23 cellular contexts compared by ENCODE assay signal in the genomic region with DNA sequence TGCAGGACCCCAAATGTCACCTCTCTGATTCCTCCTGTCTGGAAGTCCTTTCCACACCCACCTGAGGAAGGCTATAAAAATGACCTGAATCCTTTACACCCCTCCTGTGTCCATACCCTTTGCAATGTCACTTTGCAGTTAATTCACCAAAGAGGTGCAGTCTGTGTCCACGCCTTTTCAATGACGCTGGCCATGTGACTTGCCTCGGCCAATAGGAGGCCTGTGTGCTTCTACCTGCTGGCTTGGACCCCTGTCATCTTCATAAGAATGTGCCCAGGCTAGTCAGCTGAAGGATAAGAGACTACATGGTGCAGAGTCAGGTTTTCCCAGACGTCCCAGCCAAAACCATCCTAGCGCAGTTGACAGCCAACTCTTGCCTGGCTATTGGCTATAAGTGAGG.
DNase-seq lines count a peak whose midpoint lies in the region; ATAC-seq, FAIRE-seq and TF ChIP-seq lines count a peak whose summit lies in the region.
"Had no signal": no experiment of that assay in that cellular context is flagged by ENCODE, and none has a peak within 500 bp of the region (broad histone marks: within the 10 kb centered on the region; RNA-seq: fewer than 3 reads in every experiment).

No MANE protein-coding gene starts in this region.

- no peak overlapping the region for H3K27ac ChIP-seq in K562 (ENCODE audit: extremely low read depth, low read depth, low read length)
- H3K27ac ChIP-seq: BLaER1 treated with 17β-estradiol and CSF1 and Interleukin-3, amounts not matched to agents 10 nM and 100 nM; C4-2B had no signal

- H3K27ac Mint-ChIP-seq in WTC11: no peak overlapping the region
- H3K27ac Mint-ChIP-seq: B cell; CD4-positive, alpha-beta T cell; CD8-positive, alpha-beta T cell had no signal

- no peaks in the 10 kb centered on the region for H3K4me1 ChIP-seq in K562 (replicated peaks in 1 of 2; ENCODE audit: control insufficient read depth in 2 of 2, insufficient read depth in 2 of 2, low read length in 2 of 2)
- H3K4me1 ChIP-seq: Caco-2 had no signal

- no peak for TF ChIP-seq RAD21 in K562 (CRISPR knock-in tag; conservative IDR thresholded peaks at IDR 0.05 in 1 of 2, IDR thresholded peaks at IDR 0.05 in 1 of 2)

- H3K9me3 ChIP-seq in K562 (replicated peaks; ENCODE audit: control insufficient read depth, insufficient read depth, low read depth, low read length): no peaks in the 10 kb centered on the region; the same call in none of the 2 replicates

- H4K20me1 ChIP-seq in K562 (replicated peaks; ENCODE audit: control insufficient read depth, insufficient read depth, low read length): no peaks in the 10 kb centered on the region
- H4K20me1 ChIP-seq: BLaER1 treated with 17β-estradiol and CSF1 and Interleukin-3, amounts not matched to agents 10 nM and 100 nM had no signal

- no peak for FAIRE-seq in K562 (lab: Jason Lieb, UNC)
- FAIRE-seq: A204.1, D721Med, G401.6, GM12892, GM18507 had no signal

- CTCF ChIA-PET in WTC11 (lab: Charles Lee): interaction anchor here (1.5 kb wide), 1 partner anchor 10 kb away, joined by 7 read pairs; no protein-coding TSS in a partner anchor
- CTCF ChIA-PET in K562 (lab: Yijun Ruan, JAX; ENCODE audit: low intra/inter-chr PET ratio): no interaction called here

- intact Hi-C loops in K562 (cut with micrococcal nuclease): no loop called here

- TF ChIP-seq CTCF in WTC11 (IDR thresholded peaks at IDR 0.05) (no peak), K562 (IDR thresholded peaks at IDR 0.05 in 2 of 3, conservative IDR thresholded peaks at IDR 0.05 in 1 of 3; ENCODE audit: insufficient read depth in 2 of 3, low read depth in 1 of 3, low read length in 3 of 3) (no peak)

- H3K4me3 Mint-ChIP-seq in WTC11: no peak overlapping the region
- H3K4me3 Mint-ChIP-seq: B cell; CD4-positive, alpha-beta T cell; CD8-positive, alpha-beta T cell had no signal

- ATAC-seq in WTC11 (no peak; the same call in 1 of the 2 replicates), K562 (no peak)
- ATAC-seq: CD8-positive, alpha-beta T cell had no signal

- POLR2A ChIA-PET in WTC11 (lab: Charles Lee) (no interaction called here), K562 (lab: Yijun Ruan, JAX) (interaction anchor here (0.6 to 0.7 kb wide), 2 partner anchors 260 to 594 kb away, joined by 3 read pairs; no protein-coding TSS in a partner anchor)

- DNase-seq in WTC11 (ENCODE audit: low spot score) (no peak), K562 (ENCODE audit: extremely low read depth in 1 of 4, low spot score in 3 of 4) (no peak), mesenteric fat pad (ENCODE audit: low spot score) (peak; percentile 26), SIG-M5 treated with dmso at 0.1 percent for 504 hours (lab: John Stamatoyannopoulos, UW; ENCODE audit: unreplicated experiment) (no peak), cerebellar cortex (ENCODE audit: low spot score) (no peak), ACHN (no peak)
- DNase-seq in activated naive CD4-positive, alpha-beta T cell (lab: John Stamatoyannopoulos, UW): no peak
- DNase-seq: 8988T; AML-193; Caco-2; Calu3; CD4-positive, alpha-beta T cell; CD8-positive, alpha-beta T cell; DMS79 treated with DMSO at 0.1 percent for 48 hours; GF-D8 had no signal

- H3K9me1 ChIP-seq in K562 (ENCODE audit: control insufficient read depth, insufficient read depth, low read length): no peaks in the 10 kb centered on the region

- peaks cover 4 to 20% of the 10 kb centered on the region in 2 experiments; a peak in 3 of 5 replicates for H3K27me3 ChIP-seq in K562 (ENCODE audit: control insufficient read depth in 2 of 2, insufficient read depth in 2 of 2, low read length in 2 of 2)
- H3K27me3 ChIP-seq: BLaER1 treated with 17β-estradiol and CSF1 and Interleukin-3, amounts not matched to agents 10 nM and 100 nM had no signal

- no TSS peak for BruUV-seq in K562 (replicated peaks; lab: Mats Ljungman, UMichigan)

- H3K4me2 ChIP-seq in K562 (ENCODE audit: insufficient read depth, low read length): no peak overlapping the region
- H3K4me2 ChIP-seq: BLaER1 treated with 17β-estradiol and CSF1 and Interleukin-3, amounts not matched to agents 10 nM and 100 nM had no signal

- in situ Hi-C loops in K562 (cut with MboI): no loop called here
- in situ Hi-C loops in ACHN (cut with HindIII; ENCODE audit: low pct_ligation_motif_present, low pct_unique_long_range_greater_than_20kb, low sequenced_read_pairs): loop anchor here (25.0 kb wide), 1 partner anchor 170 kb away; no protein-coding TSS in a partner anchor

- no peak overlapping the region for H2AFZ ChIP-seq in K562 (ENCODE audit: low read depth, low read length)

- peaks cover 4% of the 10 kb centered on the region for H3K36me3 Mint-ChIP-seq in WTC11
- H3K36me3 Mint-ChIP-seq: CD8-positive, alpha-beta T cell had no signal

- no peaks in the 10 kb centered on the region for H3K36me3 ChIP-seq in K562 (ENCODE audit: control insufficient read depth, insufficient read depth, low read length)
- H3K36me3 ChIP-seq: BLaER1 treated with 17β-estradiol and CSF1 and Interleukin-3, amounts not matched to agents 10 nM and 100 nM had no signal

- TF ChIP-seq POLR2A in K562 (conservative IDR thresholded peaks at IDR 0.05): no peak

- H3K4me1 Mint-ChIP-seq in WTC11: no peaks in the 10 kb centered on the region
- H3K4me1 Mint-ChIP-seq: B cell had no signal

- TF ChIP-seq EP300 in K562 (IDR thresholded peaks at IDR 0.05; ENCODE audit: low read length): no peak

- H3K4me3 ChIP-seq in K562: no peak overlapping the region
- H3K4me3 ChIP-seq: BLaER1 treated with 17β-estradiol and CSF1 and Interleukin-3, amounts not matched to agents 10 nM and 100 nM had no signal

- peaks cover 19% of the 10 kb centered on the region for H3K9me3 Mint-ChIP-seq in WTC11
- H3K9me3 Mint-ChIP-seq: CD4-positive, alpha-beta T cell; CD8-positive, alpha-beta T cell had no signal

- H3K79me2 ChIP-seq in K562 (ENCODE audit: control insufficient read depth, insufficient read depth, low read length): no peaks in the 10 kb centered on the region

- no peak overlapping the region for H3K9ac ChIP-seq in K562 (ENCODE audit: insufficient read depth in 1 of 2, low read depth in 2 of 2, low read length in 2 of 2)
- H3K9ac ChIP-seq: BLaER1 treated with 17β-estradiol and CSF1 and Interleukin-3, amounts not matched to agents 10 nM and 100 nM had no signal

- 2% methylated on average over 5 of the region's 5 CpGs for WGBS in K562 (ENCODE audit: insufficient coverage, low coverage, missing lambda C conversion rate)

- no peaks in the 10 kb centered on the region for H3K27me3 Mint-ChIP-seq in WTC11 (ENCODE audit: low read depth)

TF ChIP-seq in WTC11, 78 proteins besides CTCF, POLR2A, EP300 and RAD21 (continues in another document):
- no peak for TF ChIP-seq TP53 (CRISPR knock-in tag; IDR thresholded peaks at IDR 0.05)
- TF ChIP-seq ZNF416 (CRISPR knock-in tag; IDR thresholded peaks at IDR 0.05): no peak
- no peak for TF ChIP-seq ELF4 (CRISPR knock-in tag; IDR thresholded peaks at IDR 0.05; ENCODE audit: low read depth)

TF ChIP-seq in K562, 482 proteins besides CTCF, POLR2A, EP300 and RAD21 (continues in another document):
- TF ChIP-seq RBM17 (IDR thresholded peaks at IDR 0.05; ENCODE audit: borderline replicate concordance, low read depth, low read length) (no peak), PHF20 (IDR thresholded peaks at IDR 0.05; ENCODE audit: partially characterized antibody) (no peak), HIVEP1 (CRISPR knock-in tag; IDR thresholded peaks at IDR 0.05) (no peak), ZFPM2 (CRISPR knock-in tag; IDR thresholded peaks at IDR 0.05) (no peak), HDGF (IDR thresholded peaks at IDR 0.05) (no peak), LEF1 (IDR thresholded peaks at IDR 0.05) (no peak), ZNF134 (CRISPR knock-in tag; conservative IDR thresholded peaks at IDR 0.05) (no peak), CBX8 (IDR thresholded peaks at IDR 0.05; ENCODE audit: borderline replicate concordance, extremely low read depth, low read depth, low read length, poor library complexity, severe bottlenecking) (no peak)
- TF ChIP-seq, protein P1, sequence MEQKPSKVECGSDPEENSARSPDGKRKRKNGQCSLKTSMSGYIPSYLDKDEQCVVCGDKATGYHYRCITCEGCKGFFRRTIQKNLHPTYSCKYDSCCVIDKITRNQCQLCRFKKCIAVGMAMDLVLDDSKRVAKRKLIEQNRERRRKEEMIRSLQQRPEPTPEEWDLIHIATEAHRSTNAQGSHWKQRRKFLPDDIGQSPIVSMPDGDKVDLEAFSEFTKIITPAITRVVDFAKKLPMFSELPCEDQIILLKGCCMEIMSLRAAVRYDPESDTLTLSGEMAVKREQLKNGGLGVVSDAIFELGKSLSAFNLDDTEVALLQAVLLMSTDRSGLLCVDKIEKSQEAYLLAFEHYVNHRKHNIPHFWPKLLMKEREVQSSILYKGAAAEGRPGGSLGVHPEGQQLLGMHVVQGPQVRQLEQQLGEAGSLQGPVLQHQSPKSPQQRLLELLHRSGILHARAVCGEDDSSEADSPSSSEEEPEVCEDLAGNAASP (IDR thresholded peaks at IDR 0.05): no peak
- TF ChIP-seq, protein P2, sequence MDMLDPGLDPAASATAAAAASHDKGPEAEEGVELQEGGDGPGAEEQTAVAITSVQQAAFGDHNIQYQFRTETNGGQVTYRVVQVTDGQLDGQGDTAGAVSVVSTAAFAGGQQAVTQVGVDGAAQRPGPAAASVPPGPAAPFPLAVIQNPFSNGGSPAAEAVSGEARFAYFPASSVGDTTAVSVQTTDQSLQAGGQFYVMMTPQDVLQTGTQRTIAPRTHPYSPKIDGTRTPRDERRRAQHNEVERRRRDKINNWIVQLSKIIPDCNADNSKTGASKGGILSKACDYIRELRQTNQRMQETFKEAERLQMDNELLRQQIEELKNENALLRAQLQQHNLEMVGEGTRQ (CRISPR knock-in tag; IDR thresholded peaks at IDR 0.05): peak; percentile 66
- TF ChIP-seq, protein P3, sequence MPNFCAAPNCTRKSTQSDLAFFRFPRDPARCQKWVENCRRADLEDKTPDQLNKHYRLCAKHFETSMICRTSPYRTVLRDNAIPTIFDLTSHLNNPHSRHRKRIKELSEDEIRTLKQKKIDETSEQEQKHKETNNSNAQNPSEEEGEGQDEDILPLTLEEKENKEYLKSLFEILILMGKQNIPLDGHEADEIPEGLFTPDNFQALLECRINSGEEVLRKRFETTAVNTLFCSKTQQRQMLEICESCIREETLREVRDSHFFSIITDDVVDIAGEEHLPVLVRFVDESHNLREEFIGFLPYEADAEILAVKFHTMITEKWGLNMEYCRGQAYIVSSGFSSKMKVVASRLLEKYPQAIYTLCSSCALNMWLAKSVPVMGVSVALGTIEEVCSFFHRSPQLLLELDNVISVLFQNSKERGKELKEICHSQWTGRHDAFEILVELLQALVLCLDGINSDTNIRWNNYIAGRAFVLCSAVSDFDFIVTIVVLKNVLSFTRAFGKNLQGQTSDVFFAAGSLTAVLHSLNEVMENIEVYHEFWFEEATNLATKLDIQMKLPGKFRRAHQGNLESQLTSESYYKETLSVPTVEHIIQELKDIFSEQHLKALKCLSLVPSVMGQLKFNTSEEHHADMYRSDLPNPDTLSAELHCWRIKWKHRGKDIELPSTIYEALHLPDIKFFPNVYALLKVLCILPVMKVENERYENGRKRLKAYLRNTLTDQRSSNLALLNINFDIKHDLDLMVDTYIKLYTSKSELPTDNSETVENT (CRISPR knock-in tag; IDR thresholded peaks at IDR 0.05): no peak
